Comparison of ENCODE assay signal across 8 cellular contexts in the genomic region with DNA sequence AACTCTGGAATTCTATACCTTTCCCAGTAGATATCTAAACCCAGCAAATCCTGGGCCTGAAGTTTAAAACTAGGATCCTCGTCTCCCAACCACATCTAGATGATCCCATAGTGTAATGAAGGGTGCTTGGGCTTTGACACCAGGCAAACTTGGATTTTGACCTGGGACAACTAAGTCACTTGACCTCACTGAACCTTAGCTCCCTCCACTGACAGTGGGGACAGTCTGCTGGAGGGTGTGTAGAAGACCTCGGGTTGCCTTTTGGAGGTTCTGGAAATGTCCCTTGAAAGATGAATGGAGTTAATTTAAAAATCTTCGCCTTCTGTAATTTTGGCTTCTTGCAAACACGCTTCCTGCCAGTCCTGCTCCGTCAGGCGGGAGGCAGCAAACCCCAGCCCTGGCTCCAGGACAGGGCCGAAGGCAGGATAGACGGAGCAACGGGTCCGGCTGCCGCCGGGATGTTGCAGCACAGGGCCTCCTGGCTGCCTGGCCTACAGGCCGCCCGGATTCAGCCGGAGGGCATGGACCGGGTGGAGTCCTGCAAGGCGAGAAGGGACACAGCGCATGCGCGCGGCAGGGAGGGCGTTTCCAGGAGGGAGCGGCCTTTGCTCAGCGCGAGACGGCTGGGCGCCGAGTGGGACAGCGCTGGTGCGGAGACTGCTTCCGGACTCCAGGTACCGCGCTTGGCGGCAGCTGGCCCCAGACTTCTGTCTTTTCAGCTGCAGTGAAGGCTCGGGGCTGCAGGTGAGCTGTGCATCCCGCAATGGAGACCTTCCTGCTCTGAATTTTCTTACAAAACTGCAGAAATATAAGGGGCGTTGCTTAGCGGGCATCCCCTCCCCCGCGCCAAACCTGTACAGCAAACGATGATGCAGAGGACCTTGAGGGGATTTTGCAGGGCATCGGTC. TPM values are rescaled to one million over a fixed set of nuclear protein-coding genes. Genes with fewer than 3 reads are reported as not detected.
DNase-seq lines count a peak whose midpoint lies in the region; ATAC-seq, FAIRE-seq and TF ChIP-seq lines count a peak whose summit lies in the region.

A gene with protein sequence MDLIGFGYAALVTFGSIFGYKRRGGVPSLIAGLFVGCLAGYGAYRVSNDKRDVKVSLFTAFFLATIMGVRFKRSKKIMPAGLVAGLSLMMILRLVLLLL (plus strand): TSS at position 612 of the 908 bp plus-strand sequence. CDS start 5,990 bp downstream, outside the sequence.

- peak; percentile 55 for FAIRE-seq in keratinocyte (lab: Jason Lieb, UNC)

- no peaks in the 10 kb centered on the region for H3K27me3 ChIP-seq in keratinocyte (ENCODE audit: control insufficient read depth, extremely low read depth, insufficient read depth, low read length)

- H3K4me2 ChIP-seq in keratinocyte (ENCODE audit: control insufficient read depth, extremely low read depth, insufficient read depth, low read depth, low read length): peak within 1 kb of the TSS; percentile 94

- peak within 1 kb of the TSS; percentile 90 for H3K4me3 ChIP-seq in AG10803 (ENCODE audit: low read length)
- peak within 1 kb of the TSS; percentile 63 to 89 (median 83) for H3K4me3 ChIP-seq in keratinocyte (ENCODE audit: control insufficient read depth in 2 of 3, extremely low read depth in 1 of 3, insufficient read depth in 2 of 3, low read depth in 1 of 3, low read length in 3 of 3)

- peak within 1 kb of the TSS; percentile 54 for H3K27ac ChIP-seq in keratinocyte (ENCODE audit: control insufficient read depth, insufficient read depth, low read length)

- peaks cover 2% of the 10 kb centered on the region for H3K9me1 ChIP-seq in keratinocyte (ENCODE audit: control insufficient read depth, extremely low read depth, insufficient read depth, low read length)

- TF ChIP-seq CTCF in AG10803 (conservative IDR thresholded peaks at IDR 0.05; ENCODE audit: low read length): peak; percentile 12; the same call in 1 of the 2 replicates
- peak in 1 of 3 experiments; percentile 8 for TF ChIP-seq CTCF in keratinocyte (optimal IDR thresholded peaks at IDR 0.05 in 1 of 3, IDR thresholded peaks at IDR 0.05 in 1 of 3, conservative IDR thresholded peaks at IDR 0.05 in 1 of 3; ENCODE audit: extremely low read depth in 1 of 3, insufficient read depth in 2 of 3, low read length in 3 of 3)

- no peaks in the 10 kb centered on the region for H3K36me3 ChIP-seq in keratinocyte (ENCODE audit: control insufficient read depth in 2 of 2, extremely low read depth in 1 of 2, insufficient read depth in 2 of 2, low read length in 2 of 2)

- peaks cover 3% of the 10 kb centered on the region for H3K79me2 ChIP-seq in keratinocyte (ENCODE audit: control insufficient read depth, insufficient read depth, low read length)

- DNase-seq in AG10803 (ENCODE audit: low read depth): peak; percentile 92
- peak; percentile 73 for DNase-seq in NCI-H446 treated with DMSO at 0.1 percent for 48 hours (lab: John Stamatoyannopoulos, UW)
- peak; percentile 95 for DNase-seq in activated CD4-positive, CD25-positive, alpha-beta regulatory T cell treated with anti-CD3 and anti-CD28 coated beads, Interleukin-2, amount 50 U/mL, for 72 hours
- peak; percentile 94 for DNase-seq in cerebellar cortex (ENCODE audit: low spot score)
- peak; percentile 77 for DNase-seq in keratinocyte (ENCODE audit: low read depth, low spot score)
- peak; percentile 79 to 94 (median 84) for DNase-seq in stimulated activated CD4-positive, alpha-beta T cell treated with anti-CD3 and anti-CD28 coated beads, Interleukin-12 subunit alpha, Interleukin-12 subunit beta, amount 100 ng/mL, for 48 hours (ENCODE audit: low read depth in 2 of 3, low spot score in 1 of 3)

- ATAC-seq in HG03378 (IDR thresholded peaks at IDR 0.05; ENCODE audit: unreplicated experiment): peak; percentile 93

- H3K9me3 ChIP-seq in keratinocyte (ENCODE audit: control insufficient read depth, low read depth, low read length): no peaks in the 10 kb centered on the region

- peak; percentile 84 for TF ChIP-seq POLR2A in GM19099 (IDR thresholded peaks at IDR 0.05; ENCODE audit: extremely low read depth, insufficient read length, low read depth)

- H4K20me1 ChIP-seq in keratinocyte (ENCODE audit: control insufficient read depth, extremely low read depth, insufficient read depth, low read length): no peaks in the 10 kb centered on the region

- peaks cover 25% of the 10 kb centered on the region for H3K4me1 ChIP-seq in keratinocyte (ENCODE audit: control insufficient read depth, extremely low read depth, insufficient read depth, low read length)

- dilution Hi-C loops in keratinocyte (cut with MboI; ENCODE audit: extremely low pct_ligation_motif_present, low sequenced_read_pairs): loop anchor here (25.0 kb wide), 1 partner anchor 258 kb away; a partner anchor contains a TSS

- peak within 1 kb of the TSS; percentile 74 for H3K9ac ChIP-seq in keratinocyte (ENCODE audit: control insufficient read depth, extremely low read depth, insufficient read depth, low read length)

- peak within 1 kb of the TSS; percentile 94 for H2AFZ ChIP-seq in keratinocyte (ENCODE audit: control insufficient read depth, low read length)

RNA-seq across cellular contexts. Expression of the gene that starts here (rescaled TPM):
- polyA plus RNA-seq in keratinocyte: 22.2 to 44.2 TPM (median 38.5 TPM) in 3 replicates
- polyA plus RNA-seq in keratinocyte (2011; ENCODE audit: low read depth): 0.45 TPM
- polyA plus RNA-seq in keratinocyte (2011; cell fraction: cytosol; rRNA removed): 22.0 and 32.1 TPM in 2 replicates
- 10.6 and 15.8 TPM in 2 replicates for polyA plus RNA-seq in keratinocyte (2011; cell fraction: nucleus; rRNA removed)
- polyA plus RNA-seq in keratinocyte (2012; ENCODE audit: low replicate concordance): 6.6 and 32.5 TPM in 2 replicates
- 3.6 to 7.2 TPM (median 3.7 TPM) in 3 replicates for polyA minus RNA-seq in keratinocyte
- 11.9 TPM for polyA minus RNA-seq in keratinocyte (2011; cell fraction: cytosol; rRNA and poly(A)+ RNA removed)
- polyA minus RNA-seq in keratinocyte (2011; cell fraction: nucleus; rRNA and poly(A)+ RNA removed): 2.0 and 6.2 TPM in 2 replicates

Comparison
In these comparisons a context has a peak if more than half of its experiments do, and no peak if none do; other contexts are left out.
1. Peak in every context shown above with its lines: DNase-seq, ATAC-seq, H3K4me3 ChIP-seq and H3K27ac ChIP-seq.